In the genomic region with DNA sequence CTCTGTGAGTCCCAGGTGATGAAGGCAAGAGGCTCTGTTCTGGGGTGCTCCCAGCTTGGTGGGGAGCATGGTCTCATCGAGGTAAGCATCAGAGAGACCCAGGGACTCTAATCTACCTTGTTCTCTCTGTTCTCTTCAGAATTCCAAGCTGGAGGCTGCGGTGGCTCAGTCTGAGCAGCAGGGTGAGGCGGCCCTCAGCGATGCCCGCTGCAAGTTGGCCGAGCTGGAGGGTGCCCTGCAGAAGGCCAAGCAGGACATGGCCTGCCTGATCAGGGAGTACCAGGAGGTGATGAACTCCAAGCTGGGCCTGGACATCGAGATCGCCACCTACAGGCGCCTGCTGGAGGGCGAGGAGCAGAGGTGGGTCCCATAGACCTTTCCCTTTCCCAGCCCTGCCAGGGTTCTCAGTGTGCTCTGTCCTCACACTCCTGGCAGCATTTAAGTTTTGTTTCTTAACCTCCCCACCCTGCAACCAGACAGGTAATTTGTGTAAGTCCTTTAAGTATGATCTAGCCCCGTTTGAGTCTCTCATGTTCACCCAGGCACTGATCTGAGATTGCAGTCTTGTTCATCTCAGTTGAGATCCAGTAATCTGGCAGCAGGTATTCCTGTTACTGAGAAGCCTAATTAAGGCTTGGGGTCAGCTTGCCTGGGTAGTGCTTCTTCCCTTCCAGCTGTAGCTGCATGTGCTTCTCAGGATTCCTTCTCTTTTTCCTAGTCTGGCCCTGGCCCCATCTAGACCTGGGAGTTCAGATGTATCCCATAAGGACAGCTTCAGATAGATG, we compare ENCODE assay signal across 13 cellular contexts. TPM values are rescaled to one million over a fixed set of nuclear protein-coding genes. Genes with fewer than 3 reads are reported as not detected.
DNase-seq lines count a peak whose midpoint lies in the region; ATAC-seq, FAIRE-seq and TF ChIP-seq lines count a peak whose summit lies in the region.
"Had no signal": no experiment of that assay in that cellular context is flagged by ENCODE, and none has a peak within 500 bp of the region (broad histone marks: within the 10 kb centered on the region; RNA-seq: fewer than 3 reads in every experiment).

No MANE protein-coding gene starts in this region.

- no peak overlapping the region for H3K14ac ChIP-seq in H9 (ENCODE audit: insufficient read depth, low read length)

- no CpG with 5 or more reads among the region's 11 CpGs for WGBS in H9 (ENCODE audit: extremely low coverage, insufficient read length, low lambda C conversion rate)
- 0% methylated on average over 1 of the region's 11 CpGs for WGBS in HepG2 (ENCODE audit: low lambda C conversion rate)

- no peak overlapping the region for H3K4me2 ChIP-seq in H9 (ENCODE audit: insufficient read depth, insufficient read length, low read length)
- H3K4me2 ChIP-seq in HepG2 (ENCODE audit: low read depth, low read length): no peak overlapping the region

- H3K9ac ChIP-seq in H9 (ENCODE audit: extremely low read depth, insufficient read length, low read length) (no peak overlapping the region), HepG2 (ENCODE audit: insufficient read depth, low read depth, low read length) (no peak overlapping the region)

- no peak overlapping the region for H2BK120ac ChIP-seq in H9 (ENCODE audit: low read depth, low read length, poor library complexity, severe bottlenecking)

- H3K79me1 ChIP-seq in H9 (ENCODE audit: insufficient read depth, low read depth, low read length, poor library complexity, severe bottlenecking): no peaks in the 10 kb centered on the region

- ATAC-seq in WTC11 (peak; percentile 18), HepG2 (peak; percentile 53), GM21515 (IDR thresholded peaks at IDR 0.05; ENCODE audit: unreplicated experiment) (no peak), HG03457 (IDR thresholded peaks at IDR 0.05; ENCODE audit: unreplicated experiment) (no peak)
- ATAC-seq: naive thymus-derived CD4-positive, alpha-beta T cell had no signal

- H2AK5ac ChIP-seq in H9 (ENCODE audit: insufficient read length, low read length): no peak overlapping the region

- H3K27ac ChIP-seq in H9 (ENCODE audit: insufficient read length, low read depth, low read length): no peak overlapping the region
- no peak overlapping the region for H3K27ac ChIP-seq in HepG2 (ENCODE audit: extremely low read length, insufficient read depth, low read length)

- no TSS peak for BruUV-seq in HepG2 (replicated peaks; lab: Mats Ljungman, UMichigan)

- peak; percentile 41 for TF ChIP-seq CTCF in BE2C (IDR thresholded peaks at IDR 0.05; ENCODE audit: low read depth, low read length)
- peak; percentile 62 for TF ChIP-seq CTCF in H9 (conservative IDR thresholded peaks at IDR 0.05)
- TF ChIP-seq CTCF in WTC11 (IDR thresholded peaks at IDR 0.05): no peak
- TF ChIP-seq CTCF in HepG2 (CRISPR knock-in tag; IDR thresholded peaks at IDR 0.05): peak; percentile 48

- no peak overlapping the region for H3K18ac ChIP-seq in H9 (ENCODE audit: insufficient read length, low read depth, low read length)

- no peak for TF ChIP-seq RAD21 in HepG2 (CRISPR knock-in tag; IDR thresholded peaks at IDR 0.05)

- H3K4me3 Mint-ChIP-seq in H9: no peak overlapping the region
- H3K4me3 Mint-ChIP-seq in WTC11: no peak overlapping the region
- H3K4me3 Mint-ChIP-seq: IgD-negative memory B cell had no signal

- H3K36me3 Mint-ChIP-seq in H9 (ENCODE audit: insufficient read depth in 1 of 3, low read depth in 3 of 3) (no peaks in the 10 kb centered on the region), WTC11 (no peaks in the 10 kb centered on the region)
- H3K36me3 Mint-ChIP-seq: activated naive CD8-positive, alpha-beta T cell; IgD-negative memory B cell had no signal

- no peaks in the 10 kb centered on the region for H3K36me3 ChIP-seq in BE2C
- no peaks in the 10 kb centered on the region for H3K36me3 ChIP-seq in HepG2 (replicated peaks in 1 of 2; ENCODE audit: control insufficient read depth in 1 of 2, insufficient read depth in 2 of 2, low read length in 2 of 2)

- DNase-seq in BE2C (no peak), H9 (no peak), WTC11 (ENCODE audit: low spot score) (no peak), HepG2 (ENCODE audit: low spot score) (no peak), HCEC 1CT (no peak), NOMO-1 (lab: John Stamatoyannopoulos, UW; ENCODE audit: unreplicated experiment in 2 of 2) (no peak)
- DNase-seq: effector CD8-positive, alpha-beta T cell; naive thymus-derived CD4-positive, alpha-beta T cell; stimulated activated CD4-positive, alpha-beta T cell treated with anti-CD3 and anti-CD28 coated beads, Interleukin-4, amount 100 ng/mL, for 1 hour had no signal

- TF ChIP-seq EP300 in HepG2 (IDR thresholded peaks at IDR 0.05; ENCODE audit: low read depth in 2 of 2, low read length in 2 of 2) (no peak), HepG2 (CRISPR knock-in tag; IDR thresholded peaks at IDR 0.05; ENCODE audit: borderline replicate concordance) (no peak)

- peaks cover 9% of the 10 kb centered on the region for H3K23me2 ChIP-seq in H9 (ENCODE audit: insufficient read length, low read depth, low read length, poor library complexity, severe bottlenecking)

- intact Hi-C loops in HepG2 (cut with micrococcal nuclease; ENCODE audit: unreplicated experiment): loop anchor here (5.0 kb wide), 1 partner anchor 54 kb away; no protein-coding TSS in a partner anchor

- no peak overlapping the region for H2BK12ac ChIP-seq in H9 (ENCODE audit: insufficient read length, low read depth, low read length)

- H3T11ph ChIP-seq in H9 (ENCODE audit: low read length): no peak overlapping the region

- no peak overlapping the region for H4K91ac ChIP-seq in H9 (ENCODE audit: insufficient read length, low read depth, low read length)

- H3K9me3 Mint-ChIP-seq in H9 (no peaks in the 10 kb centered on the region), WTC11 (no peaks in the 10 kb centered on the region)
- H3K9me3 Mint-ChIP-seq: naive thymus-derived CD4-positive, alpha-beta T cell had no signal

- H2AFZ ChIP-seq in H9 (ENCODE audit: low read length) (no peak overlapping the region), HepG2 (ENCODE audit: low read length) (no peak overlapping the region)

- H3K4me1 ChIP-seq in BE2C: no peaks in the 10 kb centered on the region
- H3K4me1 ChIP-seq in H9 (ENCODE audit: insufficient read depth, low read length): no peaks in the 10 kb centered on the region; the same call in 1 of the 2 replicates
- peaks cover 11% of the 10 kb centered on the region; the same call in 1 of the 2 replicates for H3K4me1 ChIP-seq in HepG2 (ENCODE audit: insufficient read depth, low read length)

- H3K4ac ChIP-seq in H9 (ENCODE audit: low read depth, low read length): no peak overlapping the region

- no peaks in the 10 kb centered on the region for H3K79me2 ChIP-seq in H9 (ENCODE audit: insufficient read depth, low read length)
- no peaks in the 10 kb centered on the region for H3K79me2 ChIP-seq in HepG2 (ENCODE audit: insufficient read depth, low read length)

- FAIRE-seq in HepG2 (lab: Jason Lieb, UNC): no peak

- no peak overlapping the region for H2BK15ac ChIP-seq in H9 (ENCODE audit: low read depth, low read length)

- H3K9me3 ChIP-seq in BE2C (no peaks in the 10 kb centered on the region), H9 (ENCODE audit: control insufficient read depth, low read depth, low read length) (no peaks in the 10 kb centered on the region), HepG2 (ENCODE audit: low read length) (no peaks in the 10 kb centered on the region)

- TF ChIP-seq POLR2A in HepG2 (IDR thresholded peaks at IDR 0.05; ENCODE audit: insufficient read depth in 1 of 2, low read depth in 2 of 2, low read length in 2 of 2): no peak

- CTCF ChIA-PET in WTC11 (lab: Charles Lee) (interaction anchor here (0.6 to 7.8 kb wide), 10 partner anchors 9 to 187 kb away, joined by 3 to 76 read pairs (median 9); a partner anchor contains a TSS), HepG2 (lab: Yijun Ruan, JAX; ENCODE audit: low intra/inter-chr PET ratio, low total read pairs) (no interaction called here)

- H3K4me1 Mint-ChIP-seq in H9: peaks cover 14% of the 10 kb centered on the region in 2 experiments
- H3K4me1 Mint-ChIP-seq in WTC11: peaks cover 17% of the 10 kb centered on the region

- no peak overlapping the region for H3K4me3 ChIP-seq in BE2C (ENCODE audit: low read depth, low read length)
- no peak overlapping the region for H3K4me3 ChIP-seq in HepG2 (replicated peaks in 1 of 3; ENCODE audit: insufficient read depth in 1 of 3, low read depth in 2 of 3, low read length in 3 of 3)

- H3K23ac ChIP-seq in H9 (ENCODE audit: insufficient read length, low read depth, low read length): no peak overlapping the region

- no peak overlapping the region for H2BK20ac ChIP-seq in H9 (ENCODE audit: low read depth, low read length, poor library complexity, severe bottlenecking)

- no peak overlapping the region for H4K5ac ChIP-seq in H9 (ENCODE audit: insufficient read length, low read depth, low read length)

- H3K27me3 Mint-ChIP-seq in H9 (ENCODE audit: low read depth) (peaks cover 59% of the 10 kb centered on the region), WTC11 (ENCODE audit: low read depth) (peaks cover 52% of the 10 kb centered on the region)

- no peak overlapping the region for H3K56ac ChIP-seq in H9 (ENCODE audit: insufficient read length, low read depth, low read length)

- peaks cover under 1% of the 10 kb centered on the region for H4K20me1 ChIP-seq in H9 (ENCODE audit: control insufficient read depth, insufficient read depth, insufficient read length)
- no peaks in the 10 kb centered on the region for H4K20me1 ChIP-seq in HepG2 (ENCODE audit: insufficient read depth, low read length)

- H3K27me3 ChIP-seq in BE2C (peaks cover 23% of the 10 kb centered on the region), H9 (ENCODE audit: insufficient read depth, low read length) (peaks cover 13% of the 10 kb centered on the region; the same call in 1 of the 2 replicates), HepG2 (ENCODE audit: control insufficient read depth in 1 of 2, insufficient read depth in 2 of 2, low read length in 2 of 2) (peaks cover 0 to 36% of the 10 kb centered on the region in 2 experiments; a peak in 3 of 5 replicates)

- no peak overlapping the region for H3K27ac Mint-ChIP-seq in H9
- H3K27ac Mint-ChIP-seq in WTC11: no peak overlapping the region
- H3K27ac Mint-ChIP-seq: activated naive CD8-positive, alpha-beta T cell; IgD-negative memory B cell; naive thymus-derived CD4-positive, alpha-beta T cell had no signal

- no peak overlapping the region for H4K8ac ChIP-seq in H9 (replicated peaks; ENCODE audit: insufficient read length, low read depth, low read length)

- POLR2A ChIA-PET in WTC11 (lab: Charles Lee): no interaction called here
- POLR2A ChIA-PET in HepG2 (lab: Yijun Ruan, JAX): no interaction called here

- no peak overlapping the region for H2BK5ac ChIP-seq in H9 (ENCODE audit: insufficient read length, low read length)

- in situ Hi-C loops in HepG2 (cut with HindIII; ENCODE audit: extremely low pct_ligation_motif_present, low pct_unique_long_range_greater_than_20kb): no loop called here

RNA-seq across cellular contexts. Expression of a gene that starts 14.8 kb away (rescaled TPM):
- polyA plus RNA-seq in BE2C (2012; ENCODE audit: insufficient read depth, insufficient read length, low read depth): 0.90 TPM
- not detected in 2 replicates for total RNA-seq in H9 (2021)
- 0.21 to 0.70 TPM (median 0.34 TPM) in 3 replicates for total RNA-seq in WTC11 (2021)
- not detected in 2 replicates for total RNA-seq in HepG2 (2016; rRNA removed; fragmentation: Illumina TruSeq; extraction: Trizol)
- not detected in 2 replicates for total RNA-seq in HepG2 (2016; cell fraction: cytosol; rRNA removed; fragmentation: Illumina TruSeq; extraction: Trizol; ENCODE audit: low read depth)
- total RNA-seq in HepG2 (2016; cell fraction: insoluble cytoplasmic fraction; rRNA removed; fragmentation: Illumina TruSeq; extraction: Trizol): not detected in 2 replicates
- not detected in 2 replicates for total RNA-seq in HepG2 (2016; cell fraction: membrane; rRNA removed; fragmentation: Illumina TruSeq; extraction: Trizol)
- not detected in 2 replicates for total RNA-seq in HepG2 (2016; cell fraction: nucleus; rRNA removed; fragmentation: Illumina TruSeq; extraction: Trizol)
- polyA plus RNA-seq in HepG2 (2011; rRNA removed): not detected in 2 replicates
- polyA plus RNA-seq in HepG2 (2011; cell fraction: cytosol; rRNA removed): 0.03 TPM in 1 of 2 replicates, not detected in the other
- not detected in 2 replicates for polyA plus RNA-seq in HepG2 (2011; cell fraction: nucleus; rRNA removed)
- not detected in 2 replicates for polyA plus RNA-seq in HepG2 (2012)
- polyA plus RNA-seq in HepG2 (2016; cell fraction: cytosol; fragmentation: Illumina TruSeq; extraction: Trizol; ENCODE audit: low read depth): 0.08 TPM in 1 of 2 replicates, not detected in the other
- polyA plus RNA-seq in HepG2 (2016; cell fraction: insoluble cytoplasmic fraction; fragmentation: Illumina TruSeq; extraction: Trizol; ENCODE audit: low read depth): not detected in 2 replicates
- not detected in 2 replicates for polyA plus RNA-seq in HepG2 (2016; cell fraction: membrane; fragmentation: Illumina TruSeq; extraction: Trizol; ENCODE audit: low read depth)
- polyA plus RNA-seq in HepG2 (2016; cell fraction: nucleus; fragmentation: Illumina TruSeq; extraction: Trizol; ENCODE audit: insufficient read depth, low read depth): not detected in 2 replicates
- polyA minus RNA-seq in HepG2 (2011; rRNA and poly(A)+ RNA removed; ENCODE audit: low replicate concordance): 0.23 TPM in 1 of 2 replicates, not detected in the other
- polyA minus RNA-seq in HepG2 (2011; cell fraction: cytosol; rRNA and poly(A)+ RNA removed): not detected in 2 replicates
- polyA minus RNA-seq in HepG2 (2011; cell fraction: nucleus; rRNA and poly(A)+ RNA removed): not detected in 2 replicates
- polyA plus RNA-seq: IgD-negative memory B cell; naive thymus-derived CD4-positive, alpha-beta T cell had no signal

RNA-seq across cellular contexts. Expression of a gene that starts 15.1 kb away (rescaled TPM):
- not detected for polyA plus RNA-seq in BE2C (2012; ENCODE audit: insufficient read depth, insufficient read length, low read depth)
- total RNA-seq in H9 (2021) (not detected in 2 replicates), WTC11 (2021) (not detected in 3 replicates), HepG2 (2016; rRNA removed; fragmentation: Illumina TruSeq; extraction: Trizol) (not detected in 2 replicates)
- not detected in 2 replicates for total RNA-seq in HepG2 (2016; cell fraction: cytosol; rRNA removed; fragmentation: Illumina TruSeq; extraction: Trizol; ENCODE audit: low read depth)
- not detected in 2 replicates for total RNA-seq in HepG2 (2016; cell fraction: insoluble cytoplasmic fraction; rRNA removed; fragmentation: Illumina TruSeq; extraction: Trizol)
- total RNA-seq in HepG2 (2016; cell fraction: membrane; rRNA removed; fragmentation: Illumina TruSeq; extraction: Trizol): not detected in 2 replicates
- not detected in 2 replicates for total RNA-seq in HepG2 (2016; cell fraction: nucleus; rRNA removed; fragmentation: Illumina TruSeq; extraction: Trizol)
- not detected in 2 replicates for polyA plus RNA-seq in HepG2 (2011; rRNA removed)
- polyA plus RNA-seq in HepG2 (2011; cell fraction: cytosol; rRNA removed): not detected in 2 replicates
- not detected in 2 replicates for polyA plus RNA-seq in HepG2 (2011; cell fraction: nucleus; rRNA removed)
- not detected in 2 replicates for polyA plus RNA-seq in HepG2 (2012)
- polyA plus RNA-seq in HepG2 (2016; cell fraction: cytosol; fragmentation: Illumina TruSeq; extraction: Trizol; ENCODE audit: low read depth): not detected in 2 replicates
- not detected in 2 replicates for polyA plus RNA-seq in HepG2 (2016; cell fraction: insoluble cytoplasmic fraction; fragmentation: Illumina TruSeq; extraction: Trizol; ENCODE audit: low read depth)
- not detected in 2 replicates for polyA plus RNA-seq in HepG2 (2016; cell fraction: membrane; fragmentation: Illumina TruSeq; extraction: Trizol; ENCODE audit: low read depth)
- not detected in 2 replicates for polyA plus RNA-seq in HepG2 (2016; cell fraction: nucleus; fragmentation: Illumina TruSeq; extraction: Trizol; ENCODE audit: insufficient read depth, low read depth)
- 0.98 TPM in 1 of 2 replicates, not detected in the other for polyA minus RNA-seq in HepG2 (2011; rRNA and poly(A)+ RNA removed; ENCODE audit: low replicate concordance)
- not detected in 2 replicates for polyA minus RNA-seq in HepG2 (2011; cell fraction: cytosol; rRNA and poly(A)+ RNA removed)
- polyA minus RNA-seq in HepG2 (2011; cell fraction: nucleus; rRNA and poly(A)+ RNA removed): not detected in 2 replicates
- total RNA-seq: naive thymus-derived CD4-positive, alpha-beta T cell had no signal
- polyA plus RNA-seq: IgD-negative memory B cell; naive thymus-derived CD4-positive, alpha-beta T cell had no signal

RNA-seq across cellular contexts. Expression of a gene that starts 31.7 kb away (rescaled TPM):
- 0.57 TPM for polyA plus RNA-seq in BE2C (2012; ENCODE audit: insufficient read depth, insufficient read length, low read depth)
- not detected in 2 replicates for total RNA-seq in H9 (2021)
- total RNA-seq in WTC11 (2021): 0.11 to 0.18 TPM in 2 of 3 replicates, not detected in the other
- not detected in 2 replicates for total RNA-seq in HepG2 (2016; rRNA removed; fragmentation: Illumina TruSeq; extraction: Trizol)
- not detected in 2 replicates for total RNA-seq in HepG2 (2016; cell fraction: cytosol; rRNA removed; fragmentation: Illumina TruSeq; extraction: Trizol; ENCODE audit: low read depth)
- total RNA-seq in HepG2 (2016; cell fraction: insoluble cytoplasmic fraction; rRNA removed; fragmentation: Illumina TruSeq; extraction: Trizol): not detected in 2 replicates
- not detected in 2 replicates for total RNA-seq in HepG2 (2016; cell fraction: membrane; rRNA removed; fragmentation: Illumina TruSeq; extraction: Trizol)
- not detected in 2 replicates for total RNA-seq in HepG2 (2016; cell fraction: nucleus; rRNA removed; fragmentation: Illumina TruSeq; extraction: Trizol)
- not detected in 2 replicates for polyA plus RNA-seq in HepG2 (2011; rRNA removed)
- polyA plus RNA-seq in HepG2 (2011; cell fraction: cytosol; rRNA removed): not detected in 2 replicates
- polyA plus RNA-seq in HepG2 (2011; cell fraction: nucleus; rRNA removed): not detected in 2 replicates
- polyA plus RNA-seq in HepG2 (2012): not detected in 2 replicates
- polyA plus RNA-seq in HepG2 (2016; cell fraction: cytosol; fragmentation: Illumina TruSeq; extraction: Trizol; ENCODE audit: low read depth): not detected in 2 replicates
- polyA plus RNA-seq in HepG2 (2016; cell fraction: insoluble cytoplasmic fraction; fragmentation: Illumina TruSeq; extraction: Trizol; ENCODE audit: low read depth): not detected in 2 replicates
- polyA plus RNA-seq in HepG2 (2016; cell fraction: membrane; fragmentation: Illumina TruSeq; extraction: Trizol; ENCODE audit: low read depth): not detected in 2 replicates
- not detected in 2 replicates for polyA plus RNA-seq in HepG2 (2016; cell fraction: nucleus; fragmentation: Illumina TruSeq; extraction: Trizol; ENCODE audit: insufficient read depth, low read depth)
- 0.61 TPM in 1 of 2 replicates, not detected in the other for polyA minus RNA-seq in HepG2 (2011; rRNA and poly(A)+ RNA removed; ENCODE audit: low replicate concordance)
- polyA minus RNA-seq in HepG2 (2011; cell fraction: cytosol; rRNA and poly(A)+ RNA removed): not detected in 2 replicates
- polyA minus RNA-seq in HepG2 (2011; cell fraction: nucleus; rRNA and poly(A)+ RNA removed): not detected in 2 replicates
- polyA plus RNA-seq: IgD-negative memory B cell; naive thymus-derived CD4-positive, alpha-beta T cell had no signal

Comparison
In these comparisons a context has a peak if more than half of its experiments do, and no peak if none do; other contexts are left out.
1. ATAC-seq: peak in WTC11 (single experiment) and HepG2 (single experiment); none in GM21515 (single experiment) and HG03457 (single experiment).